ENCODE assay signal across 13 cellular contexts in the genomic region with DNA sequence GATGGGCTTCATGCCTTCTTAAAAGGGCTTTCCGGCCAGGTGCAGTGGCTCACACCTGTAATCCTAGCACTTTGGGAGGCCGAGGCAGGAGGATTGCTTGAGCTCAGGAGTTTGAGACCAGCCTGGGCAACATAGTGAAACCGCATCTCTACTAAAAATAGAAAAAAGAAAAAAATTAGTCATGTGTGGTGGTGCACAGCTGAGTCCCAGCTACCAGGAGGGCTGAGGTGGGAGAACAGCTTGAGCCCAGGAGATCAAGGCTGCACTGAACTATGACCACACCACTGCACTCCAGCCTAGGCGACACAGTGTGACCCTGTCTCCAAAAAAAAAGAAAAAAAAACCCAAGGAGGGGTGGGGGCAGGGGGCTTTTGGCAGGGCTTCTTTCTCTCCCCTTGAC. TPM values are rescaled to one million over a fixed set of nuclear protein-coding genes. Genes with fewer than 3 reads are reported as not detected.
DNase-seq lines count a peak whose midpoint lies in the region; ATAC-seq and TF ChIP-seq lines count a peak whose summit lies in the region.
"Had no signal": no experiment of that assay in that cellular context is flagged by ENCODE, and none has a peak within 500 bp of the region (broad histone marks: within the 10 kb centered on the region; RNA-seq: fewer than 3 reads in every experiment).

No MANE protein-coding gene starts in this region.

- H3K4me1 Mint-ChIP-seq in activated B cell treated with CpG ODN at 0.5 μM for 24 hours, result peaks cover 41% of the 10 kb centered on the region

- no peaks in the 10 kb centered on the region for H3K9me3 Mint-ChIP-seq in activated B cell treated with CpG ODN at 0.5 μM for 24 hours

- no peak overlapping the region for H3K4me3 Mint-ChIP-seq in activated B cell treated with CpG ODN at 0.5 μM for 24 hours

- intact Hi-C loops in activated B cell treated with CpG ODN at 0.5 μM for 24 hours (cut with micrococcal nuclease), result no loop called here
- intact Hi-C loops in thyroid gland (cut with DNase I), result loop anchor here (10.0 kb wide), 1 partner anchor 116 kb away; no protein-coding TSS in a partner anchor

- H3K9me3 ChIP-seq in thyroid gland, result no peaks in the 10 kb centered on the region
- H3K9me3 ChIP-seq: prostate gland had no signal

- TF ChIP-seq CTCF in activated B cell treated with CpG ODN at 0.5 μM for 24 hours (IDR thresholded peaks at IDR 0.05), result no peak
- no peak for TF ChIP-seq CTCF in thyroid gland (IDR thresholded peaks at IDR 0.05)
- no peak for TF ChIP-seq CTCF in omental fat pad (IDR thresholded peaks at IDR 0.05)

- TF ChIP-seq POLR2A in thyroid gland (IDR thresholded peaks at IDR 0.05), result no peak

- no peak overlapping the region for H3K4me3 ChIP-seq in thyroid gland (replicated peaks in 1 of 3)
- H3K4me3 ChIP-seq: prostate gland had no signal

- no peak for DNase-seq in activated B cell treated with CpG ODN at 0.5 μM for 24 hours
- DNase-seq in thyroid gland, result no peak
- DNase-seq in omental fat pad (ENCODE audit: low spot score), result no peak
- DNase-seq in stimulated activated CD4-positive, alpha-beta T cell treated with anti-CD3 and anti-CD28 coated beads, Interleukin-15, amount 100 ng/mL, for 24 hours, result no peak
- no peak for DNase-seq in NCI-H2196 (lab: John Stamatoyannopoulos, UW; ENCODE audit: unreplicated experiment)
- DNase-seq: activated CD4-positive, alpha-beta T cell treated with anti-CD3 and anti-CD28 coated beads for 48 hours; activated naive CD4-positive, alpha-beta T cell treated with anti-CD3 and anti-CD28 coated beads, Interleukin-2, amount 50 U/mL, for 16 hours; stimulated activated CD4-positive, alpha-beta T cell treated with anti-CD3 and anti-CD28 coated beads, Interleukin-4, amount 100 ng/mL, for 1 hour had no signal

- H3K36me3 ChIP-seq in thyroid gland, result peaks cover 32 to 35% of the 10 kb centered on the region in 2 donors
- H3K36me3 ChIP-seq: prostate gland had no signal

- H3K27ac ChIP-seq in thyroid gland, result no peak overlapping the region
- H3K27ac ChIP-seq: prostate gland had no signal

- POLR2A ChIA-PET in activated B cell treated with CpG ODN at 0.5 μM for 24 hours (lab: Charles Lee), result interaction anchor here (0.7 to 1.0 kb wide), 2 partner anchors 17 to 215 kb away, joined by 3 to 7 read pairs; no protein-coding TSS in a partner anchor

- ATAC-seq in GM18517 (IDR thresholded peaks at IDR 0.05; ENCODE audit: unreplicated experiment) (peak; percentile 69), GM21360 (IDR thresholded peaks at IDR 0.05; ENCODE audit: unreplicated experiment) (peak; percentile 70), HG03045 (IDR thresholded peaks at IDR 0.05; ENCODE audit: unreplicated experiment) (peak; percentile 62), activated B cell treated with CpG ODN at 0.5 μM for 24 hours (ENCODE audit: low read depth) (peak; percentile 25), omental fat pad (ENCODE audit: low FRiP score) (no peak)
- ATAC-seq: HepG2 had no signal

- CTCF ChIA-PET in activated B cell treated with CpG ODN at 0.5 μM for 24 hours (lab: Charles Lee), result interaction anchor here (1.2 to 1.4 kb wide), 2 partner anchors 51 to 54 kb away, joined by 3 read pairs; no protein-coding TSS in a partner anchor

- peaks cover 78% of the 10 kb centered on the region for H3K36me3 Mint-ChIP-seq in activated B cell treated with CpG ODN at 0.5 μM for 24 hours (ENCODE audit: low read depth)

- WGBS in thyroid gland, 2 donors, result 93% methylated on average over 4 of the region's 4 CpGs

- H3K27me3 Mint-ChIP-seq in activated B cell treated with CpG ODN at 0.5 μM for 24 hours, result no peaks in the 10 kb centered on the region

- no peaks in the 10 kb centered on the region for H3K27me3 ChIP-seq in thyroid gland

- H3K4me1 ChIP-seq in thyroid gland, result peaks cover 0 to 6% of the 10 kb centered on the region in 2 donors
- H3K4me1 ChIP-seq: prostate gland had no signal

- H3K27ac Mint-ChIP-seq in activated B cell treated with CpG ODN at 0.5 μM for 24 hours, result peak overlapping the region; percentile 20

RNA-seq across cellular contexts. Expression of gene CARS2, which starts 7.2 kb away (rescaled TPM):
- total RNA-seq in activated B cell treated with CpG ODN at 0.5 μM for 24 hours (90.1 and 115 TPM in 2 replicates), thyroid gland (10 to 100 TPM; 49.0 to 78.1 (median 68.4) TPM), omental fat pad (100 to 1,000 TPM in 1 of 4 donors, 10 to 100 TPM in 3; 40.0 to 398 (median 65.2) TPM)

RNA-seq across cellular contexts. Expression of gene ING1, which starts 14.8 kb away (rescaled TPM):
- total RNA-seq in activated B cell treated with CpG ODN at 0.5 μM for 24 hours, result 14.3 and 15.3 TPM in 2 replicates
- total RNA-seq in thyroid gland, result 10 to 100 TPM in 3 of 4 donors, 1 to 10 TPM in 1; 8.2 to 17.9 (median 15.6) TPM
- total RNA-seq in omental fat pad, result 10 to 100 TPM; 14.9 to 56.6 (median 20.8) TPM
